In the genomic region with DNA sequence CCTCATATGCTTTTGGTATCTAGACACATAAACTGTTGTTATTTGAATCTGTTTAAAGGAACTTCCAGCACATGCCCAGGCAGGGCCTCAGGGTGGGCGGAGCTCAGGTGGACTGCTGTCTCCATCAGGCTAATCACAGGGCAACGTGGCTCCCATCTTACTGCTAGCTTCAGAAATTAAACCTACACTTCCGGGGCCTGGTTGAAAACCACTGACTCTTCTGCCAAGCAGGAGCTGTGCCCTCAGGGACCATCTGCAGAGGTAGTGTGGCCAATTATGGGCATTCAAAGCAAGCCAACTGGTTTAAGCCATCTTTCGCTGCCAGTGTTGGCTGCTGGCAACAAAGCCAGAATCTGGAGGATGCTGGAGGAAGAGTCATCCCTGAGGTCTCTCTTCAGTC, we compare ENCODE assay signal across 27 cellular contexts.
A peak's percentile ranks its signal among the peaks of the same experiment; 100 is the strongest.
DNase-seq lines count a peak whose midpoint lies in the region; ATAC-seq, FAIRE-seq and TF ChIP-seq lines count a peak whose summit lies in the region.
"Had no signal": no experiment of that assay in that cellular context is flagged by ENCODE, and none has a peak within 500 bp of the region (broad histone marks: within the 10 kb centered on the region; RNA-seq: fewer than 3 reads in every experiment).

No MANE protein-coding gene starts in this region.

- peak overlapping the region; percentile 80 for H4K91ac ChIP-seq in H1 (replicated peaks; ENCODE audit: insufficient read length, low read length)

- H3K79me2 ChIP-seq in H1 (ENCODE audit: control insufficient read depth in 1 of 2, insufficient read depth in 2 of 2, low read length in 2 of 2), result no peaks in the 10 kb centered on the region

- no peaks in the 10 kb centered on the region for H3K23me2 ChIP-seq in H1 (ENCODE audit: low read depth, low read length)

- H4K8ac ChIP-seq in H1 (ENCODE audit: extremely low read depth, insufficient read depth, low read length), result no peak overlapping the region

- H2BK120ac ChIP-seq in H1 (replicated peaks; ENCODE audit: low read depth, low read length), result peak overlapping the region; percentile 50

- H3K4me1 ChIP-seq in H1 (replicated peaks in 1 of 4; ENCODE audit: control insufficient read depth in 3 of 4, insufficient read depth in 4 of 4, low read length in 3 of 4) (no peaks in the 10 kb centered on the region; a peak in 2 of 7 replicates), prostate gland (replicated peaks) (no peaks in the 10 kb centered on the region)
- H3K4me1 ChIP-seq: SJCRH30 had no signal

- POLR2A ChIA-PET in H1 (lab: Charles Lee; ENCODE audit: partially characterized antibody), result no interaction called here

- TF ChIP-seq RAD21 in H1 (IDR thresholded peaks at IDR 0.05 in 1 of 2, conservative IDR thresholded peaks at IDR 0.05 in 1 of 2; ENCODE audit: low read depth in 2 of 2, low read length in 2 of 2), result no peak

- ATAC-seq in HG03139 (IDR thresholded peaks at IDR 0.05; ENCODE audit: unreplicated experiment), result no peak
- ATAC-seq: activated CD4-positive, CD25-positive, alpha-beta regulatory T cell treated with anti-CD3 and anti-CD28 coated beads, Interleukin-2, amount 50 U/mL, for 24 hours; activated CD8-positive, alpha-beta T cell treated with anti-CD3 and anti-CD28 coated beads, Interleukin-2, amount 10 ng/mL, durations not matched to agents 7 days and 5 days; GM12878; left lobe of liver; stimulated activated naive B cell treated with anti-CD40 and anti-IgM and Interleukin-4, amounts not matched to agents 10 μg/mL and 1 μg/mL and 100 μg/mL, for 72 hours had no signal

- no peak for TF ChIP-seq EP300 in H1 (IDR thresholded peaks at IDR 0.05; ENCODE audit: borderline replicate concordance in 1 of 2, low read depth in 2 of 2, low read length in 2 of 2)

- no peaks in the 10 kb centered on the region for H3K9me3 ChIP-seq in H1 (ENCODE audit: insufficient read depth in 2 of 2, low read depth in 1 of 2, low read length in 1 of 2)
- no peaks in the 10 kb centered on the region for H3K9me3 ChIP-seq in prostate gland
- H3K9me3 ChIP-seq: ascending aorta, SJCRH30, testis had no signal

- H2BK5ac ChIP-seq in H1 (ENCODE audit: low read depth, low read length), result no peak overlapping the region

- H3K18ac ChIP-seq in H1 (ENCODE audit: extremely low read depth, low read length), result no peak overlapping the region

- CTCF ChIA-PET in H1 (lab: Charles Lee; ENCODE audit: partially characterized antibody), result interaction anchor here (0.9 to 1.4 kb wide), 3 partner anchors 23 to 54 kb away, joined by 3 to 4 read pairs (median 3); no protein-coding TSS in a partner anchor

- H3K4ac ChIP-seq in H1 (replicated peaks; ENCODE audit: insufficient read length, low read depth, low read length), result no peak overlapping the region

- intact Hi-C loops in prostate gland (cut with DNase I), result no loop called here

- peak overlapping the region; percentile 87; the same call in 1 of the 2 replicates for H2AFZ ChIP-seq in H1 (ENCODE audit: low read length)

- H3K27me3 ChIP-seq in H1 (replicated peaks in 1 of 4; ENCODE audit: control insufficient read depth in 3 of 4, extremely low read depth in 1 of 4, insufficient read depth in 3 of 4, low read length in 3 of 4) (no peaks in the 10 kb centered on the region), prostate gland (replicated peaks; ENCODE audit: insufficient read depth) (no peaks in the 10 kb centered on the region)
- H3K27me3 ChIP-seq: ascending aorta, SJCRH30, testis had no signal

- H2AK5ac ChIP-seq in H1 (ENCODE audit: low read depth, low read length), result no peak overlapping the region

- H3K56ac ChIP-seq in H1 (replicated peaks; ENCODE audit: insufficient read length, low read depth, low read length), result no peak overlapping the region

- H3K79me1 ChIP-seq in H1 (ENCODE audit: low read depth, low read length), result no peaks in the 10 kb centered on the region

- no peak overlapping the region for H2BK20ac ChIP-seq in H1 (ENCODE audit: low read length)

- FAIRE-seq in H1 (lab: Jason Lieb, UNC), result no peak
- FAIRE-seq: GM12878, TTC549 had no signal

- no peak for TF ChIP-seq CTCF in H1 (IDR thresholded peaks at IDR 0.05; ENCODE audit: control extremely low read depth in 1 of 3, insufficient read depth in 1 of 3, low read depth in 1 of 3, low read length in 3 of 3)
- TF ChIP-seq CTCF in prostate gland (IDR thresholded peaks at IDR 0.05), result no peak

- H3K4me3 ChIP-seq in H1 (ENCODE audit: extremely low read depth in 1 of 4, insufficient read depth in 2 of 4, low read depth in 3 of 4, low read length in 4 of 4), result no peak overlapping the region
- no peak overlapping the region for H3K4me3 ChIP-seq in prostate gland
- H3K4me3 ChIP-seq: ascending aorta, GM12878, SJCRH30, testis had no signal

- H3K27ac ChIP-seq in H1 (ENCODE audit: low read depth, low read length), result no peak overlapping the region
- H3K27ac ChIP-seq in prostate gland, result no peak overlapping the region
- H3K27ac ChIP-seq: ascending aorta, SJCRH30, testis had no signal

- H3K23ac ChIP-seq in H1 (ENCODE audit: insufficient read length), result no peak overlapping the region

- H3K14ac ChIP-seq in H1 (ENCODE audit: insufficient read length), result no peak overlapping the region

- WGBS in H1 (ENCODE audit: extremely low coverage in 1 of 2, insufficient coverage in 1 of 2, insufficient read length in 1 of 2, insufficient replicate concordance in 2 of 2, low coverage in 1 of 2, low lambda C conversion rate in 2 of 2, missing lambda C conversion rate in 1 of 2), 2 experiments, result 82% methylated on average over 4 of the region's 4 CpGs; no CpG with 5 or more reads in 1 of the 2 experiments
- 49% methylated on average over 4 of the region's 4 CpGs for WGBS in prostate gland

- H4K5ac ChIP-seq in H1 (ENCODE audit: insufficient read length, low read depth, low read length), result peak overlapping the region; percentile 42

- no peaks in the 10 kb centered on the region for H4K20me1 ChIP-seq in H1 (replicated peaks in 1 of 2; ENCODE audit: control insufficient read depth in 1 of 2, insufficient read depth in 2 of 2, low read length in 2 of 2)

- H3K9ac ChIP-seq in H1 (replicated peaks in 1 of 4; ENCODE audit: extremely low read depth in 1 of 4, low read depth in 3 of 4, low read length in 3 of 4), result no peak overlapping the region

- H3K4me2 ChIP-seq in H1 (ENCODE audit: insufficient read depth in 1 of 2, low read depth in 2 of 2, low read length in 2 of 2), result no peak overlapping the region

- H3K36me3 ChIP-seq in H1 (ENCODE audit: control insufficient read depth in 2 of 4, insufficient read depth in 4 of 4, low read length in 3 of 4), result no peaks in the 10 kb centered on the region
- no peaks in the 10 kb centered on the region for H3K36me3 ChIP-seq in prostate gland
- H3K36me3 ChIP-seq: ascending aorta, SJCRH30 had no signal

- no peak overlapping the region for H2BK15ac ChIP-seq in H1 (ENCODE audit: low read length)

- H2BK12ac ChIP-seq in H1 (ENCODE audit: low read depth, low read length), result no peak overlapping the region

- DNase-seq in NCI-H748 (lab: John Stamatoyannopoulos, UW; ENCODE audit: unreplicated experiment), result peak; percentile 10
- DNase-seq in NCI-H748 treated with DMSO at 0.1 percent for 48 hours (lab: John Stamatoyannopoulos, UW), result no peak
- DNase-seq in NCI-H446 treated with DMSO at 0.1 percent for 48 hours (lab: John Stamatoyannopoulos, UW), result peak; percentile 97
- DNase-seq in H1 (ENCODE audit: low read depth in 1 of 2, low spot score in 2 of 2), result no peak
- DNase-seq in prostate gland (ENCODE audit: low spot score), result peak; percentile 60
- no peak for DNase-seq in SKM-1 treated with dmso at 0.1 percent for 144 hours (lab: John Stamatoyannopoulos, UW; ENCODE audit: unreplicated experiment)
- DNase-seq in AG20443 (ENCODE audit: low spot score), result no peak
- DNase-seq: 8988T; activated CD8-positive, alpha-beta T cell treated with anti-CD3 and anti-CD28 coated beads, Interleukin-2, amount 10 ng/mL, durations not matched to agents 7 days and 5 days; caudate nucleus; CD4-positive, CD25-positive, alpha-beta regulatory T cell; cortex of kidney; endodermal cell; hippocampal formation; NCI-H1105 treated with DMSO at 0.1 percent for 48 hours; NCI-H2029; nucleus accumbens; SJCRH30; stimulated activated CD4-positive, alpha-beta T cell treated with anti-CD3 and anti-CD28 coated beads, Interleukin-15, amount 100 ng/mL, for 24 hours; stimulated activated naive B cell treated with anti-CD40 and anti-IgM and Interleukin-4, amounts not matched to agents 10 μg/mL and 1 μg/mL and 100 μg/mL, for 72 hours; testis had no signal

- TF ChIP-seq POLR2A in H1 (IDR thresholded peaks at IDR 0.05; ENCODE audit: control extremely low read depth in 1 of 2, low read depth in 2 of 2, low read length in 2 of 2) (no peak), prostate gland (IDR thresholded peaks at IDR 0.05) (no peak)

TF ChIP-seq in H1, 55 proteins besides CTCF, POLR2A, EP300 and RAD21 (continues in another document):
- TF ChIP-seq GABPA (IDR thresholded peaks at IDR 0.05; ENCODE audit: borderline replicate concordance, insufficient read depth, low read length), result no peak
- no peak for TF ChIP-seq ATF2 (IDR thresholded peaks at IDR 0.05; ENCODE audit: low read length)
- no peak for TF ChIP-seq MAFK (IDR thresholded peaks at IDR 0.05; ENCODE audit: low read depth, low read length)
- no peak for TF ChIP-seq MAX (IDR thresholded peaks at IDR 0.05)
- TF ChIP-seq EGR1 (IDR thresholded peaks at IDR 0.05; ENCODE audit: borderline replicate concordance, low read depth, low read length), result no peak
- no peak for TF ChIP-seq CBX5 (IDR thresholded peaks at IDR 0.05; ENCODE audit: low read depth, low read length)
- no peak for TF ChIP-seq SP4 (IDR thresholded peaks at IDR 0.05; ENCODE audit: low read length)
- no peak for TF ChIP-seq HDAC2 (IDR thresholded peaks at IDR 0.05; ENCODE audit: borderline replicate concordance in 1 of 2, low read depth in 2 of 2, low read length in 2 of 2)
- no peak for TF ChIP-seq SIRT6 (IDR thresholded peaks at IDR 0.05; ENCODE audit: low read length)
- TF ChIP-seq SUZ12 (IDR thresholded peaks at IDR 0.05; ENCODE audit: low read length), result no peak
- no peak for TF ChIP-seq JUND (IDR thresholded peaks at IDR 0.05; ENCODE audit: low read length)
- TF ChIP-seq SAP30 (IDR thresholded peaks at IDR 0.05; ENCODE audit: insufficient read depth, insufficient replicate concordance, low read length), result no peak

Comparison
In these comparisons a context has a peak if more than half of its experiments do, and no peak if none do; other contexts are left out.
1. DNase-seq: peak in NCI-H748 (single experiment), NCI-H446 treated with DMSO at 0.1 percent for 48 hours (single experiment) and prostate gland (single experiment); none in NCI-H748 treated with DMSO at 0.1 percent for 48 hours (single experiment), H1 (0 of 2), SKM-1 treated with dmso at 0.1 percent for 144 hours (single experiment) and AG20443 (single experiment).